Comparison of ENCODE assay signal across 9 cellular contexts in the genomic region with DNA sequence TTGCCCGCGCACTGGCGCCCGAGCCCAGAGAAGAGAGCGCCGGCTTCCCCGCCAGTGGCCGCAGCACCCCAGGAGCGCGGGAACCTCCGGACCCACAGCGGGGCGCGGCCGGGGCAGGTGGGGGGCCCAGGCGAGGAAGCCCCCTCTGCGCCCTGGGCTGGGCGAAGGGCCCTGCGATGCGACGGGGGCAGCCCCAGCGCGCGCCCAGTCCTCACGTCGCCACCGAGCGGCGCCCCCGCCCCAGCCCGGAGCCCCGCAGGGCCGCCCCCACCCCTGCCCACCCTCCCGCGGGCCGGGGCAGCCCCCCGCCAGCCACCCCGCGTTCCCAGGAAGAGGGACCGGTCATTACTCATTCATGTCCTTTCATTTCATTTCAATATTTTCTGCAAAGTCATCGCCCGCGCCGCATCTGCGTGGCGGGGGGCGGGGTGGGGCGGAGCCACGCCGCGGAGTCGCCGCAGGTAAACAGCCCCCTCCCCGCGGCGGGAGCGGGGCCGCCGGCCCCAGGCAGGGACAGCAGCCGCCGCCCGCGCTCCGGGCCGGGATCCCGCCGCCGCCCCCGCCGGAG. TPM values are rescaled to one million over a fixed set of nuclear protein-coding genes. Genes with fewer than 3 reads are reported as not detected.
DNase-seq lines count a peak whose midpoint lies in the region; ATAC-seq, FAIRE-seq and TF ChIP-seq lines count a peak whose summit lies in the region.
"Had no signal": no experiment of that assay in that cellular context is flagged by ENCODE, and none has a peak within 500 bp of the region (broad histone marks: within the 10 kb centered on the region; RNA-seq: fewer than 3 reads in every experiment).

No MANE protein-coding gene starts in this region.

- H3K27me3 Mint-ChIP-seq in astrocyte (ENCODE audit: low read depth, unreplicated experiment): peaks cover 15% of the 10 kb centered on the region

- H4K20me1 ChIP-seq in GM23248 (ENCODE audit: insufficient read depth): no peaks in the 10 kb centered on the region
- H4K20me1 ChIP-seq in astrocyte (ENCODE audit: insufficient read depth, low read length): no peaks in the 10 kb centered on the region

- H3K27ac ChIP-seq in GM23248 (no peak overlapping the region), astrocyte (ENCODE audit: low read depth, low read length) (no peak overlapping the region), mesodermal cell (ENCODE audit: low read depth, low read length, severe bottlenecking) (no peak overlapping the region), upper lobe of left lung (peak overlapping the region in 1 of 4 donors; percentile 52)

- no peak for TF ChIP-seq EP300 in upper lobe of left lung (IDR thresholded peaks at IDR 0.05)

- no peak for TF ChIP-seq POLR2A in upper lobe of left lung (IDR thresholded peaks at IDR 0.05)

- H3K4me2 ChIP-seq in GM23248 (ENCODE audit: unreplicated experiment) (no peak overlapping the region), astrocyte (ENCODE audit: low read length) (peak overlapping the region; percentile 67)

- in situ Hi-C loops in GM23248 (cut with MboI): no loop called here

- H3K79me2 ChIP-seq in GM23248 (ENCODE audit: insufficient read depth): no peaks in the 10 kb centered on the region
- no peaks in the 10 kb centered on the region for H3K79me2 ChIP-seq in astrocyte (ENCODE audit: insufficient read depth, low read length)

- H3F3A ChIP-seq in GM23248 (ENCODE audit: insufficient read depth): no peaks in the 10 kb centered on the region

- H3K9me3 Mint-ChIP-seq in astrocyte (ENCODE audit: unreplicated experiment): peaks cover 1% of the 10 kb centered on the region

- FAIRE-seq in astrocyte (lab: Jason Lieb, UNC): no peak

- H3K36me3 Mint-ChIP-seq in astrocyte (ENCODE audit: low read depth, unreplicated experiment): no peaks in the 10 kb centered on the region

- peaks cover 17% of the 10 kb centered on the region for H3K27me3 ChIP-seq in GM23248 (replicated peaks; ENCODE audit: insufficient read depth)
- H3K27me3 ChIP-seq in astrocyte (ENCODE audit: insufficient read depth, low read length): peaks cover 8% of the 10 kb centered on the region
- H3K27me3 ChIP-seq in upper lobe of left lung: peaks cover 0 to 24% (median 9%) of the 10 kb centered on the region in 4 donors

- no peaks in the 10 kb centered on the region for H3K9me2 ChIP-seq in GM23248 (ENCODE audit: insufficient read depth)

- H3K4me3 Mint-ChIP-seq in astrocyte (ENCODE audit: unreplicated experiment): no peak overlapping the region

- H3K27ac Mint-ChIP-seq in astrocyte (ENCODE audit: unreplicated experiment): no peak overlapping the region

- H3K36me3 ChIP-seq in GM23248 (ENCODE audit: low read depth) (no peaks in the 10 kb centered on the region), astrocyte (ENCODE audit: insufficient read depth, low read length) (no peaks in the 10 kb centered on the region), mesodermal cell (ENCODE audit: control insufficient read depth, insufficient read depth, low read length) (no peaks in the 10 kb centered on the region), upper lobe of left lung (no peaks in the 10 kb centered on the region)

- ATAC-seq in upper lobe of left lung (ENCODE audit: low FRiP score in 2 of 2): peak in 1 of 2 donors; percentile 9
- ATAC-seq in HG02571 (IDR thresholded peaks at IDR 0.05; ENCODE audit: unreplicated experiment): no peak

- 0 to 2% methylated on average over 17 to 45 of the region's 70 CpGs for WGBS in GM23248 (ENCODE audit: low coverage in 1 of 2, low lambda C conversion rate in 2 of 2, missing lambda C conversion rate in 2 of 2), 2 experiments
- WGBS in mesodermal cell (ENCODE audit: insufficient coverage in 2 of 2), 2 experiments: 0 to 1% methylated on average over 22 to 25 of the region's 70 CpGs
- 1% methylated on average over 22 of the region's 70 CpGs; no CpG with 5 or more reads in 1 of the 2 donors for WGBS in upper lobe of left lung, 2 donors

- no peak for TF ChIP-seq CTCF in astrocyte (IDR thresholded peaks at IDR 0.05; ENCODE audit: insufficient read depth, low read depth, low read length)
- peak in 1 of 6 experiments; percentile 6 for TF ChIP-seq CTCF in upper lobe of left lung (IDR thresholded peaks at IDR 0.05)

- H3K9me3 ChIP-seq in GM23248 (ENCODE audit: low read depth): no peaks in the 10 kb centered on the region
- no peaks in the 10 kb centered on the region for H3K9me3 ChIP-seq in astrocyte (ENCODE audit: insufficient read depth, low read depth, low read length)
- H3K9me3 ChIP-seq in mesodermal cell (ENCODE audit: control insufficient read depth, low read length): no peaks in the 10 kb centered on the region
- H3K9me3 ChIP-seq in upper lobe of left lung: no peaks in the 10 kb centered on the region

- no peak overlapping the region for H2AFZ ChIP-seq in GM23248
- H2AFZ ChIP-seq in astrocyte (ENCODE audit: low read depth, low read length): no peak overlapping the region

- H3K4me1 ChIP-seq in GM23248 (ENCODE audit: insufficient read depth) (no peaks in the 10 kb centered on the region), astrocyte (ENCODE audit: insufficient read depth, low read length) (no peaks in the 10 kb centered on the region), mesodermal cell (ENCODE audit: control insufficient read depth, insufficient read depth, low read length, poor library complexity, severe bottlenecking) (no peaks in the 10 kb centered on the region), upper lobe of left lung (peaks cover 7 to 19% (median 10%) of the 10 kb centered on the region in 4 donors)

- DNase-seq in GM23248: peak; percentile 52
- peak; percentile 78 for DNase-seq in OCI-M1 (lab: John Stamatoyannopoulos, UW)
- DNase-seq in astrocyte (ENCODE audit: low read depth): no peak
- DNase-seq in upper lobe of left lung: peak; percentile 63 to 89
- DNase-seq in kidney glomerular epithelial cell (lab: John Stamatoyannopoulos, UW): no peak
- DNase-seq in NCI-H524 treated with DMSO at 0.1 percent for 48 hours (lab: John Stamatoyannopoulos, UW): no peak

- no peaks in the 10 kb centered on the region for H3K4me1 Mint-ChIP-seq in astrocyte (ENCODE audit: low read depth, unreplicated experiment)

- H3K4me3 ChIP-seq in GM23248: peak overlapping the region; percentile 53
- H3K4me3 ChIP-seq in astrocyte (ENCODE audit: insufficient read depth, low read depth, low read length): no peak overlapping the region
- H3K4me3 ChIP-seq in mesodermal cell (ENCODE audit: extremely low read depth, insufficient read depth, low read length, poor library complexity, severe bottlenecking): peak overlapping the region; percentile 27
- peak overlapping the region; percentile 43 to 62 (median 58) for H3K4me3 ChIP-seq in upper lobe of left lung

- H3K9ac ChIP-seq in GM23248 (no peak overlapping the region), astrocyte (ENCODE audit: low read length) (no peak overlapping the region)

RNA-seq across cellular contexts. Expression of gene PANX2, which starts 0.7 kb away (rescaled TPM):
- total RNA-seq in GM23248 (2014; rRNA removed; shearing (Covaris generic)): under 0.01 TPM in 1 of 2 replicates, not detected in the other
- 0.18 and 0.20 TPM in 2 replicates for polyA plus RNA-seq in GM23248 (2016; fragmentation: Nextera tagmentation; extraction: Ambion mirVana)
- total RNA-seq in astrocyte (2.3 and 2.8 TPM in 2 replicates), upper lobe of left lung (10 to 100 TPM in 3 of 6 donors, 1 to 10 TPM in 3; 1.9 to 16.8 (median 7.1) TPM)
- polyA plus RNA-seq in mesodermal cell (2013, experiment 1 of 2): 2.3 TPM
- 2.9 TPM for polyA plus RNA-seq in mesodermal cell (2013, experiment 2 of 2)
- total RNA-seq: skeletal muscle tissue had no signal

RNA-seq across cellular contexts. Expression of gene TRABD, which starts 15.9 kb away (rescaled TPM):
- 19.5 and 33.5 TPM in 2 replicates for total RNA-seq in GM23248 (2014; rRNA removed; shearing (Covaris generic))
- 20.7 and 22.6 TPM in 2 replicates for polyA plus RNA-seq in GM23248 (2016; fragmentation: Nextera tagmentation; extraction: Ambion mirVana)
- total RNA-seq in astrocyte: 34.0 and 35.7 TPM in 2 replicates
- polyA plus RNA-seq in mesodermal cell (2013, experiment 1 of 2): 42.0 TPM
- polyA plus RNA-seq in mesodermal cell (2013, experiment 2 of 2): 32.0 TPM
- total RNA-seq in upper lobe of left lung: 10 to 100 TPM; 32.9 to 88.0 (median 56.3) TPM

RNA-seq across cellular contexts. Expression of gene SELENOO, which starts 31.0 kb away (rescaled TPM):
- total RNA-seq in GM23248 (2014; rRNA removed; shearing (Covaris generic)): 24.3 and 29.1 TPM in 2 replicates
- polyA plus RNA-seq in GM23248 (2016; fragmentation: Nextera tagmentation; extraction: Ambion mirVana): 5.0 and 9.6 TPM in 2 replicates
- 16.9 and 18.5 TPM in 2 replicates for total RNA-seq in astrocyte
- 24.1 TPM for polyA plus RNA-seq in mesodermal cell (2013, experiment 1 of 2)
- polyA plus RNA-seq in mesodermal cell (2013, experiment 2 of 2): 21.2 TPM
- total RNA-seq in upper lobe of left lung: 100 to 1,000 TPM in 1 of 6 donors, 10 to 100 TPM in 5; 23.1 to 102 (median 28.9) TPM

Comparison
In these comparisons a context has a peak if more than half of its experiments do, and no peak if none do; other contexts are left out.
1. DNase-seq: peak in GM23248 (single experiment), OCI-M1 (single experiment) and upper lobe of left lung (2 of 2); none in astrocyte (single experiment), kidney glomerular epithelial cell (single experiment) and NCI-H524 treated with DMSO at 0.1 percent for 48 hours (single experiment).